5 cellular contexts compared by ENCODE assay signal in genomic region chr7:115593111-115593510, GRCh38.
"Had no signal": no experiment of that assay in that cellular context is flagged by ENCODE, and none has a peak within 500 bp of the region (broad histone marks: within the 10 kb centered on the region; RNA-seq: fewer than 3 reads in every experiment).

No MANE protein-coding gene starts in this region.

- H3K27ac Mint-ChIP-seq: GM23338, H9, IgD-negative memory B cell had no signal

- H3K36me3 Mint-ChIP-seq: IgD-negative memory B cell had no signal

- H3K27me3 Mint-ChIP-seq: IgD-negative memory B cell had no signal

- H3K4me2 ChIP-seq: GM23338 had no signal

- H3K4me3 ChIP-seq: GM23338 had no signal

- H3K4me1 Mint-ChIP-seq: GM23338, H9, IgD-negative memory B cell had no signal

- ATAC-seq: GM23338 had no signal

- H2AFZ ChIP-seq: GM23338 had no signal

- DNase-seq: H9, HCEC 1CT, KBM-7 had no signal

- H3K4me3 Mint-ChIP-seq: GM23338, H9, IgD-negative memory B cell had no signal
